8 cellular contexts compared by ENCODE assay signal in the genomic region with DNA sequence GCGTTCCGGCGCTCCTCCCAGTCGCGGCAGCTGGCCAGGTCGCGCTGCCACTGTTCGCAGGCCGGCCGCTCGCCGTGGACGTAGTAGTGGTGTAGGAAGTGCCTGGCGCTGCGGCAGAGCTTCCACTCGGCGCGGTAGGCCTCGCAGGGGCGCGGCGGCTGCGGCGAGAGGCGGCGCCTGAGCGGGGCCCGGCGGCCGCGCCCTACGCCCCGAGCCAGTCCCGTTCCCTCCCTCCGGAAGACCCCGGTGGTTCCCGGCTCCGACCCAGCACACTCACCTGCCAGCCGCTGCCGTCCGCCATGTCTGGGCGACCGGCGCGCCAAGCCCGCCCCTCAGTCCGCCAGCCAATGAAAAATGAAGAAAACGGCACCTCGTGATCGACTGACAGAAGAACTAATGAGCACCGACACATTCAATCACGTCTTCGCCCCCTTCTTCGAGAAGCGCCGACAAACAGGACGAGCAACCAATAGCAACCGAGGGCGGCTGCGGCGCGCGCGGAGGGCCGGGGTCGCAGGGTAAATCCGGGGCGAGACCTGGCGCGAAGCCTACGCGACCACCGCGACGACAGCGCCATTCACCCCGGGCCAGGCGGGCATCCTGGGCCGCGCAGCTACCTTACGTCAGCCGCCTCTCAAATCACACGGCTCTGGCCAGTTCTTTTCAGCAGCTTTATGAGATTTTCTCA. TPM values are rescaled to one million over a fixed set of nuclear protein-coding genes. Genes with fewer than 3 reads are reported as not detected.
DNase-seq lines count a peak whose midpoint lies in the region; ATAC-seq and TF ChIP-seq lines count a peak whose summit lies in the region.

A gene with protein sequence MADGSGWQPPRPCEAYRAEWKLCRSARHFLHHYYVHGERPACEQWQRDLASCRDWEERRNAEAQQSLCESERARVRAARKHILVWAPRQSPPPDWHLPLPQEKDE (minus strand): TSS at position 324 of the 688 bp plus-strand sequence. CDS start 23 bp downstream, at position 301.

- H4K20me1 ChIP-seq in BLaER1: peaks cover 45% of the 10 kb centered on the region

- intact Hi-C loops in left lung (cut with DNase I): no loop called here

- H3K27ac ChIP-seq in BLaER1 (peak within 1 kb of the TSS; percentile 96), left lung (peak within 1 kb of the TSS; percentile 83 to 92)

- peak within 1 kb of the TSS; percentile 98 for H3K4me3 ChIP-seq in BLaER1
- peak within 1 kb of the TSS; percentile 71 to 76 for H3K4me3 ChIP-seq in left lung

- peaks cover 71% of the 10 kb centered on the region for H3K36me3 ChIP-seq in BLaER1
- H3K36me3 ChIP-seq in left lung: peaks cover 0 to 46% of the 10 kb centered on the region in 2 donors

- ATAC-seq in GM19328 (IDR thresholded peaks at IDR 0.05; ENCODE audit: unreplicated experiment) (peak; percentile 73), HG03520 (IDR thresholded peaks at IDR 0.05; ENCODE audit: unreplicated experiment) (peak; percentile 68), left lung (peak; percentile 96)

- no peaks in the 10 kb centered on the region for H3K27me3 ChIP-seq in BLaER1
- H3K27me3 ChIP-seq in left lung: no peaks in the 10 kb centered on the region

- H3K9me3 ChIP-seq in BLaER1 (no peaks in the 10 kb centered on the region), left lung (no peaks in the 10 kb centered on the region)

- peak within 1 kb of the TSS; percentile 95 for H3K4me2 ChIP-seq in BLaER1

- peak within 1 kb of the TSS; percentile 97 for H3K9ac ChIP-seq in BLaER1

- peak; percentile 97 for DNase-seq in NCI-H748 (lab: John Stamatoyannopoulos, UW; ENCODE audit: unreplicated experiment)
- DNase-seq in activated CD4-positive, alpha-beta T cell treated with anti-CD3 and anti-CD28 coated beads, Interleukin-2, amount 50 U/mL, for 24 hours (ENCODE audit: low read depth in 1 of 2, low spot score in 1 of 2): peak; percentile 75 to 85
- peak; percentile 95 for DNase-seq in dermis blood vessel endothelial cell
- DNase-seq in left lung: peak; percentile 91 to 95
- peak; percentile 73 to 76 for DNase-seq in stimulated activated CD4-positive, alpha-beta T cell treated with anti-CD3 and anti-CD28 coated beads, Interleukin-2, amount 100 ng/mL, for 48 hours

- no peak for TF ChIP-seq CTCF in left lung (IDR thresholded peaks at IDR 0.05)

- H3K4me1 ChIP-seq in BLaER1 (peaks cover 30% of the 10 kb centered on the region), left lung (peaks cover 7 to 35% of the 10 kb centered on the region in 2 donors)

RNA-seq across cellular contexts. Expression of the gene that starts here (rescaled TPM):
- total RNA-seq in dermis blood vessel endothelial cell (24.2 and 27.1 TPM in 2 replicates), left lung (10 to 100 TPM; 30.1 to 31.8 TPM)

Comparison
In these comparisons a context has a peak if more than half of its experiments do, and no peak if none do; other contexts are left out.
1. Peak in every context shown above with its lines: DNase-seq, ATAC-seq, H3K4me3 ChIP-seq and H3K27ac ChIP-seq.